In genomic region chr18:2588666-2589344, GRCh38 we compare ENCODE assay signal across 13 cellular contexts. TPM values are rescaled to one million over a fixed set of nuclear protein-coding genes. Genes with fewer than 3 reads are reported as not detected.
A peak's percentile ranks its signal among the peaks of the same experiment; 100 is the strongest.
DNase-seq lines count a peak whose midpoint lies in the region; TF ChIP-seq lines count a peak whose summit lies in the region.
"Had no signal": no experiment of that assay in that cellular context is flagged by ENCODE, and none has a peak within 500 bp of the region (broad histone marks: within the 10 kb centered on the region; RNA-seq: fewer than 3 reads in every experiment).

No MANE protein-coding gene starts in this region.

- in situ Hi-C loops in mammary epithelial cell (cut with MboI; ENCODE audit: low sequenced_read_pairs in 2 of 2), result no loop called here

- intact Hi-C loops in mammary epithelial cell (cut with micrococcal nuclease) (no loop called here), prostate gland (cut with DNase I) (no loop called here)

- H4K91ac ChIP-seq in trophoblast cell (ENCODE audit: low read depth, low read length), result no peak overlapping the region

- H2AK5ac ChIP-seq in trophoblast cell (ENCODE audit: low read length), result no peak overlapping the region

- no peak overlapping the region for H4K8ac ChIP-seq in trophoblast cell (ENCODE audit: low read depth, low read length)

- H3K27me3 Mint-ChIP-seq in T-helper 1 cell treated with Interleukin-12 subunit alpha and Interleukin-12 subunit beta and Interleukin-4 antibody, amounts not matched to agents 30 μg/mL and 1 μg/mL, for 36 hours (ENCODE audit: low read depth), result no peaks in the 10 kb centered on the region

- H3K27me3 ChIP-seq in Loucy (ENCODE audit: insufficient read depth, low read length, poor library complexity, severe bottlenecking) (no peaks in the 10 kb centered on the region), mammary epithelial cell (ENCODE audit: insufficient read depth, low read length) (no peaks in the 10 kb centered on the region), prostate gland (replicated peaks; ENCODE audit: insufficient read depth) (no peaks in the 10 kb centered on the region), trophoblast cell (ENCODE audit: insufficient read depth, low read length) (no peaks in the 10 kb centered on the region)
- H3K27me3 ChIP-seq: cardiac muscle cell, suprapubic skin had no signal

- H3K4me1 Mint-ChIP-seq in T-helper 1 cell treated with Interleukin-12 subunit alpha and Interleukin-12 subunit beta and Interleukin-4 antibody, amounts not matched to agents 30 μg/mL and 1 μg/mL, for 36 hours (ENCODE audit: low read depth), result peaks cover 36% of the 10 kb centered on the region

- no peaks in the 10 kb centered on the region; the same call in 1 of the 2 replicates for H3F3A ChIP-seq in Loucy (ENCODE audit: low read depth)

- no peak overlapping the region for H4K12ac ChIP-seq in trophoblast cell (ENCODE audit: low read depth, low read length)

- H3K79me1 ChIP-seq in trophoblast cell (ENCODE audit: low read length), result no peaks in the 10 kb centered on the region

- TF ChIP-seq CTCF in Loucy (conservative IDR thresholded peaks at IDR 0.05; ENCODE audit: low read length) (no peak), mammary epithelial cell (conservative IDR thresholded peaks at IDR 0.05 in 1 of 2, IDR thresholded peaks at IDR 0.05 in 1 of 2; ENCODE audit: extremely low read depth in 1 of 2, insufficient read depth in 1 of 2, low read depth in 1 of 2, low read length in 2 of 2) (no peak), prostate gland (IDR thresholded peaks at IDR 0.05) (no peak)

- no peak overlapping the region for H2BK5ac ChIP-seq in trophoblast cell (ENCODE audit: low read depth, low read length, poor library complexity)

- H3K18ac ChIP-seq in trophoblast cell (ENCODE audit: low read length), result no peak overlapping the region

- H3K9ac ChIP-seq in Loucy (ENCODE audit: low read depth, low read length, poor library complexity, severe bottlenecking), result peak overlapping the region; percentile 2
- peak overlapping the region; percentile 77 for H3K9ac ChIP-seq in mammary epithelial cell (ENCODE audit: insufficient read depth, low read length)
- H3K9ac ChIP-seq in trophoblast cell (ENCODE audit: low read length), result no peak overlapping the region

- dilution Hi-C loops in mammary epithelial cell (cut with HindIII; ENCODE audit: low sequenced_read_pairs), result no loop called here

- peak overlapping the region; percentile 88 for H3K27ac Mint-ChIP-seq in T-helper 1 cell treated with Interleukin-12 subunit alpha and Interleukin-12 subunit beta and Interleukin-4 antibody, amounts not matched to agents 30 μg/mL and 1 μg/mL, for 36 hours
- H3K27ac Mint-ChIP-seq: HFFc6 had no signal

- H3K79me2 ChIP-seq in Loucy (ENCODE audit: insufficient read depth, low read length) (peaks cover 1% of the 10 kb centered on the region; the same call in 1 of the 2 replicates), mammary epithelial cell (ENCODE audit: insufficient read depth, low read length) (peaks cover 27% of the 10 kb centered on the region), trophoblast cell (ENCODE audit: control insufficient read depth, insufficient read depth, low read length, poor library complexity) (no peaks in the 10 kb centered on the region)

- no peak overlapping the region for H3K4me3 ChIP-seq in Loucy (ENCODE audit: low read length, poor library complexity, severe bottlenecking)
- H3K4me3 ChIP-seq in mammary epithelial cell (replicated peaks in 1 of 3; ENCODE audit: insufficient read depth in 1 of 3, low read depth in 2 of 3, low read length in 3 of 3), result peak overlapping the region; percentile 3 to 48 (median 39)
- no peak overlapping the region for H3K4me3 ChIP-seq in prostate gland
- H3K4me3 ChIP-seq in trophoblast cell (ENCODE audit: low read depth, low read length), result no peak overlapping the region
- H3K4me3 ChIP-seq: cardiac muscle cell, suprapubic skin had no signal

- H3K36me3 ChIP-seq in Loucy (ENCODE audit: insufficient read depth, low read length), result peaks cover 71% of the 10 kb centered on the region
- peaks cover 34% of the 10 kb centered on the region for H3K36me3 ChIP-seq in mammary epithelial cell (ENCODE audit: insufficient read depth, low read length)
- H3K36me3 ChIP-seq in prostate gland, result no peaks in the 10 kb centered on the region
- H3K36me3 ChIP-seq in trophoblast cell (ENCODE audit: control insufficient read depth in 1 of 2, insufficient read depth in 2 of 2, low read length in 2 of 2), result peaks cover 11 to 13% of the 10 kb centered on the region in 2 experiments
- H3K36me3 ChIP-seq: suprapubic skin had no signal

- no peak overlapping the region for H3K23ac ChIP-seq in trophoblast cell (ENCODE audit: low read length)

- H3K4ac ChIP-seq in trophoblast cell (ENCODE audit: low read depth, low read length), result no peak overlapping the region

- no peaks in the 10 kb centered on the region for H3K9me2 ChIP-seq in Loucy (replicated peaks; ENCODE audit: low read depth, low read length)

- H3K27ac ChIP-seq in mammary epithelial cell (ENCODE audit: insufficient read depth, low read depth, low read length) (peak overlapping the region; percentile 99), prostate gland (peak overlapping the region; percentile 3 to 58), trophoblast cell (ENCODE audit: low read depth, low read length) (no peak overlapping the region)
- H3K27ac ChIP-seq: cardiac muscle cell, suprapubic skin had no signal

- no peak for TF ChIP-seq POLR2A in prostate gland (IDR thresholded peaks at IDR 0.05)

- peaks cover 42% of the 10 kb centered on the region for H3K36me3 Mint-ChIP-seq in T-helper 1 cell treated with Interleukin-12 subunit alpha and Interleukin-12 subunit beta and Interleukin-4 antibody, amounts not matched to agents 30 μg/mL and 1 μg/mL, for 36 hours (ENCODE audit: low read depth)

- H4K20me1 ChIP-seq in Loucy (ENCODE audit: insufficient read depth, low read length, poor library complexity, severe bottlenecking), result peaks cover 4% of the 10 kb centered on the region
- no peaks in the 10 kb centered on the region for H4K20me1 ChIP-seq in mammary epithelial cell (ENCODE audit: insufficient read depth, low read length)

- TSS peak; percentile 87 for BruUV-seq in mammary epithelial cell (replicated peaks; lab: Mats Ljungman, UMichigan)

- WGBS in mammary epithelial cell (ENCODE audit: low coverage, missing lambda C conversion rate), result 71% methylated on average over 5 of the region's 5 CpGs
- 61% methylated on average over 5 of the region's 5 CpGs for WGBS in prostate gland
- 100% methylated on average over 2 of the region's 5 CpGs for WGBS in trophoblast cell (ENCODE audit: extremely low coverage, insufficient coverage, insufficient read length)

- H3K9me3 ChIP-seq in Loucy (ENCODE audit: insufficient read depth, low read depth, low read length) (no peaks in the 10 kb centered on the region), mammary epithelial cell (replicated peaks; ENCODE audit: insufficient read depth, low read length) (no peaks in the 10 kb centered on the region), prostate gland (no peaks in the 10 kb centered on the region), trophoblast cell (ENCODE audit: insufficient read depth, low read depth, low read length) (no peaks in the 10 kb centered on the region)
- H3K9me3 ChIP-seq: suprapubic skin had no signal

- H2AFZ ChIP-seq in Loucy (ENCODE audit: low read length), result no peak overlapping the region
- peak overlapping the region; percentile 26 for H2AFZ ChIP-seq in mammary epithelial cell (ENCODE audit: low read depth, low read length)
- H2AFZ ChIP-seq in trophoblast cell (ENCODE audit: insufficient read depth, low read length, poor library complexity), result no peak overlapping the region

- H3K4me2 ChIP-seq in Loucy (ENCODE audit: low read depth, low read length, poor library complexity, severe bottlenecking), result peak overlapping the region; percentile 17
- H3K4me2 ChIP-seq in mammary epithelial cell (ENCODE audit: insufficient read depth, low read depth, low read length), result peak overlapping the region; percentile 77
- H3K4me2 ChIP-seq in trophoblast cell (ENCODE audit: low read length), result no peak overlapping the region

- H2BK12ac ChIP-seq in trophoblast cell (ENCODE audit: low read length), result no peak overlapping the region

- no peak overlapping the region for H3K14ac ChIP-seq in trophoblast cell (ENCODE audit: low read length)

- CTCF ChIA-PET in mammary epithelial cell (lab: Charles Lee; ENCODE audit: low non-redundant PET), result no interaction called here

- H3K4me1 ChIP-seq in Loucy (ENCODE audit: insufficient read depth, low read length, poor library complexity, severe bottlenecking) (peaks cover 30% of the 10 kb centered on the region), mammary epithelial cell (ENCODE audit: insufficient read depth, low read length) (peaks cover 30% of the 10 kb centered on the region), prostate gland (replicated peaks) (no peaks in the 10 kb centered on the region), trophoblast cell (ENCODE audit: control insufficient read depth in 1 of 2, insufficient read depth in 2 of 2, low read length in 2 of 2) (no peaks in the 10 kb centered on the region)

- H3K9me3 Mint-ChIP-seq in T-helper 1 cell treated with Interleukin-12 subunit alpha and Interleukin-12 subunit beta and Interleukin-4 antibody, amounts not matched to agents 30 μg/mL and 1 μg/mL, for 36 hours, result no peaks in the 10 kb centered on the region
- H3K9me3 Mint-ChIP-seq: HFFc6 had no signal

- DNase-seq in T-helper 1 cell (no peak), mammary epithelial cell (no peak), prostate gland (ENCODE audit: low spot score) (no peak), NCI-H187 (lab: John Stamatoyannopoulos, UW) (no peak), MV-4-11 (lab: John Stamatoyannopoulos, UW) (no peak), trophoblast cell (no peak)
- DNase-seq: activated CD8-positive, alpha-beta memory T cell treated with anti-CD3 and anti-CD28 coated beads, Interleukin-2, amount 50 U/mL, for 48 hours; HFFc6; Karpas-422 had no signal

- no peak overlapping the region for H2BK120ac ChIP-seq in trophoblast cell (ENCODE audit: insufficient read depth, low read length, poor library complexity)

- H3K4me3 Mint-ChIP-seq in T-helper 1 cell treated with Interleukin-12 subunit alpha and Interleukin-12 subunit beta and Interleukin-4 antibody, amounts not matched to agents 30 μg/mL and 1 μg/mL, for 36 hours, result peak overlapping the region; percentile 61
- H3K4me3 Mint-ChIP-seq: HFFc6 had no signal

RNA-seq across cellular contexts. Expression of gene NDC80, which starts 17.4 kb away (rescaled TPM):
- total RNA-seq in mammary epithelial cell, result 10 to 100 TPM in 1 of 2 donors, 1 to 10 TPM in 1; 1.7 to 29.8 TPM
- 16.9 TPM for polyA plus RNA-seq in mammary epithelial cell
- polyA minus RNA-seq in mammary epithelial cell, result 5.4 TPM
- 1 to 10 TPM in 1 of 2 donors, under 1 TPM in 1; 0.77 to 2.7 TPM for total RNA-seq in prostate gland
- 20.3 and 21.3 TPM in 2 replicates for polyA plus RNA-seq in trophoblast cell (2013)

RNA-seq across cellular contexts. Expression of gene METTL4, which starts 17.5 kb away (rescaled TPM):
- total RNA-seq in mammary epithelial cell (10 to 100 TPM in 1 of 2 donors, 1 to 10 TPM in 1; 8.2 to 14.5 TPM), prostate gland (1 to 10 TPM; 5.2 to 8.3 TPM)
- 6.1 TPM for polyA plus RNA-seq in mammary epithelial cell
- polyA minus RNA-seq in mammary epithelial cell, result 2.6 TPM
- 7.5 and 8.0 TPM in 2 replicates for polyA plus RNA-seq in trophoblast cell (2013)

Comparison
In these comparisons a context has a peak if more than half of its experiments do, and no peak if none do; other contexts are left out.
1. H3K4me3 ChIP-seq: peak in mammary epithelial cell (3 of 3); none in Loucy (single experiment), prostate gland (0 of 2) and trophoblast cell (single experiment).